ENCODE assay signal across 2 cellular contexts in genomic region chr17:82274134-82275020, GRCh38.
TF ChIP-seq lines count a peak whose summit lies in the region.

No MANE protein-coding gene starts in this region.

TF ChIP-seq in SK-N-SH, 30 proteins besides CTCF, POLR2A, EP300 and RAD21:
- TF ChIP-seq MXI1 (IDR thresholded peaks at IDR 0.05; ENCODE audit: low read depth, low read length) = no peak
- no peak for TF ChIP-seq RXRA (IDR thresholded peaks at IDR 0.05; ENCODE audit: borderline replicate concordance, low read depth)
- no peak for TF ChIP-seq FOSL2 (IDR thresholded peaks at IDR 0.05; ENCODE audit: borderline replicate concordance, low read depth)
- TF ChIP-seq JUND (IDR thresholded peaks at IDR 0.05) = no peak
- TF ChIP-seq MEF2A (IDR thresholded peaks at IDR 0.05; ENCODE audit: borderline replicate concordance, low read depth) = no peak
- no peak for TF ChIP-seq SMC3 (IDR thresholded peaks at IDR 0.05; ENCODE audit: low read depth, low read length)
- TF ChIP-seq POLR2AphosphoS5 (IDR thresholded peaks at IDR 0.05; ENCODE audit: low read depth, low read length) = no peak
- TF ChIP-seq, protein P1, sequence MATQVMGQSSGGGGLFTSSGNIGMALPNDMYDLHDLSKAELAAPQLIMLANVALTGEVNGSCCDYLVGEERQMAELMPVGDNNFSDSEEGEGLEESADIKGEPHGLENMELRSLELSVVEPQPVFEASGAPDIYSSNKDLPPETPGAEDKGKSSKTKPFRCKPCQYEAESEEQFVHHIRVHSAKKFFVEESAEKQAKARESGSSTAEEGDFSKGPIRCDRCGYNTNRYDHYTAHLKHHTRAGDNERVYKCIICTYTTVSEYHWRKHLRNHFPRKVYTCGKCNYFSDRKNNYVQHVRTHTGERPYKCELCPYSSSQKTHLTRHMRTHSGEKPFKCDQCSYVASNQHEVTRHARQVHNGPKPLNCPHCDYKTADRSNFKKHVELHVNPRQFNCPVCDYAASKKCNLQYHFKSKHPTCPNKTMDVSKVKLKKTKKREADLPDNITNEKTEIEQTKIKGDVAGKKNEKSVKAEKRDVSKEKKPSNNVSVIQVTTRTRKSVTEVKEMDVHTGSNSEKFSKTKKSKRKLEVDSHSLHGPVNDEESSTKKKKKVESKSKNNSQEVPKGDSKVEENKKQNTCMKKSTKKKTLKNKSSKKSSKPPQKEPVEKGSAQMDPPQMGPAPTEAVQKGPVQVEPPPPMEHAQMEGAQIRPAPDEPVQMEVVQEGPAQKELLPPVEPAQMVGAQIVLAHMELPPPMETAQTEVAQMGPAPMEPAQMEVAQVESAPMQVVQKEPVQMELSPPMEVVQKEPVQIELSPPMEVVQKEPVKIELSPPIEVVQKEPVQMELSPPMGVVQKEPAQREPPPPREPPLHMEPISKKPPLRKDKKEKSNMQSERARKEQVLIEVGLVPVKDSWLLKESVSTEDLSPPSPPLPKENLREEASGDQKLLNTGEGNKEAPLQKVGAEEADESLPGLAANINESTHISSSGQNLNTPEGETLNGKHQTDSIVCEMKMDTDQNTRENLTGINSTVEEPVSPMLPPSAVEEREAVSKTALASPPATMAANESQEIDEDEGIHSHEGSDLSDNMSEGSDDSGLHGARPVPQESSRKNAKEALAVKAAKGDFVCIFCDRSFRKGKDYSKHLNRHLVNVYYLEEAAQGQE (IDR thresholded peaks at IDR 0.05; ENCODE audit: low read depth, low read length) = no peak
- TF ChIP-seq GABPA (IDR thresholded peaks at IDR 0.05; ENCODE audit: low read depth) = no peak
- TF ChIP-seq EZH2phosphoT487 (IDR thresholded peaks at IDR 0.05; ENCODE audit: borderline replicate concordance, low read depth) = no peak
- no peak for TF ChIP-seq RCOR1 (IDR thresholded peaks at IDR 0.05; ENCODE audit: low read length)
- TF ChIP-seq ELF1 (IDR thresholded peaks at IDR 0.05) = no peak
- TF ChIP-seq NFIC (IDR thresholded peaks at IDR 0.05; ENCODE audit: borderline replicate concordance) = no peak

TF ChIP-seq in SK-N-SH treated with all-trans-retinoic acid at 6 μM for 48 hours, 23 proteins besides CTCF, POLR2A, EP300 and RAD21:
- no peak for TF ChIP-seq CSDC2 (CRISPR knock-in tag; IDR thresholded peaks at IDR 0.05)
- TF ChIP-seq ZFP30 (CRISPR knock-in tag; IDR thresholded peaks at IDR 0.05) = no peak
- no peak for TF ChIP-seq TOX (CRISPR knock-in tag; IDR thresholded peaks at IDR 0.05; ENCODE audit: borderline replicate concordance)
- TF ChIP-seq PPARA (CRISPR knock-in tag; IDR thresholded peaks at IDR 0.05; ENCODE audit: borderline replicate concordance) = no peak
- no peak for TF ChIP-seq OSR1 (CRISPR knock-in tag; IDR thresholded peaks at IDR 0.05)
- no peak for TF ChIP-seq SNAI2 (CRISPR knock-in tag; IDR thresholded peaks at IDR 0.05)
- TF ChIP-seq ZFP3 (CRISPR knock-in tag; IDR thresholded peaks at IDR 0.05) = no peak
- TF ChIP-seq ZNF70 (CRISPR knock-in tag; IDR thresholded peaks at IDR 0.05) = no peak
